Comparison of ENCODE assay signal across 19 cellular contexts in the genomic region with DNA sequence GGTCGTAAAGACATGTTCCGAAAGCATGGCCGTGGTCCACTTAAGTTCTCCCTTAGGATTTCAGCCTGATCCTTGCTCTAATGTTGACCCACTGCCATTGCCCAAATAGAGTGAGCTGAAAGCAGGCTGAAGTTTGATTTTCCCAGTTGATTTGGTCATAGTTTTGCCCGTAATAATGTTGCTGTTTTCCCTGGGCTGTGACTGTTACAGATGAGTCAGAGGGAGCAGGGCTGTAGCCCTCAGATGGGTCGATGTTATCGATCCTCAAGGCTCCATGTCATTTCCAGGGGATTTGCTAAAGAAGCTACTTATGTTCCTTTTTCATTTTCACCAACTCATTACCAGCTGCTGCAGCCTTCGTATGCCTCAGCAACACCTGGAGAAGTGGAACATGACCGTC.
"Had no signal": no experiment of that assay in that cellular context is flagged by ENCODE, and none has a peak within 500 bp of the region (broad histone marks: within the 10 kb centered on the region; RNA-seq: fewer than 3 reads in every experiment).

No MANE protein-coding gene starts in this region.

- H3K27ac ChIP-seq: colonic mucosa, gastrocnemius medialis, left lung, ovary, suprapubic skin, upper lobe of left lung, WERI-Rb-1 had no signal

- ATAC-seq: activated CD4-positive, alpha-beta T cell treated with anti-CD3 and anti-CD28 coated beads for 36 hours; activated T-cell treated with anti-CD3 and anti-CD28 coated beads, Interleukin-2, amount 50 U/mL, for 72 hours; gastrocnemius medialis; heart right ventricle; left lung had no signal

- DNase-seq: activated CD4-positive, alpha-beta memory T cell treated with anti-CD3 and anti-CD28 coated beads, Interleukin-2, amount 10 ng/mL, durations not matched to agents 7 days and 5 days; activated CD4-positive, alpha-beta T cell treated with anti-CD3 and anti-CD28 coated beads for 36 hours; activated CD8-positive, alpha-beta memory T cell treated with anti-CD3 and anti-CD28 coated beads, Interleukin-2, amount 50 U/mL, for 4 hours; activated naive CD4-positive, alpha-beta T cell; activated T-cell treated with anti-CD3 and anti-CD28 coated beads, Interleukin-2, amount 50 U/mL, for 72 hours; aorta; colonic mucosa; gastrocnemius medialis; heart right ventricle; left lung; mesenchymal stem cell; ovary; stimulated activated CD4-positive, alpha-beta T cell treated with anti-CD3 and anti-CD28 coated beads, Interleukin-2, amount 100 ng/mL, for 48 hours; stimulated activated naive CD4-positive, alpha-beta T cell treated with Interleukin-2 at 50 U/mL for 16 hours; T1000; upper lobe of left lung; WERI-Rb-1 had no signal

- FAIRE-seq: keratinocyte had no signal

- H3K27ac Mint-ChIP-seq: activated CD4-positive, alpha-beta memory T cell treated with anti-CD3 and anti-CD28 coated beads, Interleukin-2, amount 10 ng/mL, durations not matched to agents 7 days and 5 days; activated CD4-positive, alpha-beta T cell treated with anti-CD3 and anti-CD28 coated beads for 36 hours; activated T-cell treated with anti-CD3 and anti-CD28 coated beads, Interleukin-2, amount 50 U/mL, for 72 hours had no signal

- H3K4me3 Mint-ChIP-seq: activated CD4-positive, alpha-beta memory T cell treated with anti-CD3 and anti-CD28 coated beads, Interleukin-2, amount 10 ng/mL, durations not matched to agents 7 days and 5 days; activated CD4-positive, alpha-beta T cell treated with anti-CD3 and anti-CD28 coated beads for 36 hours; activated T-cell treated with anti-CD3 and anti-CD28 coated beads, Interleukin-2, amount 50 U/mL, for 72 hours had no signal

- H3K27me3 Mint-ChIP-seq: activated CD4-positive, alpha-beta memory T cell treated with anti-CD3 and anti-CD28 coated beads, Interleukin-2, amount 10 ng/mL, durations not matched to agents 7 days and 5 days had no signal

- H3K4me1 Mint-ChIP-seq: activated CD4-positive, alpha-beta memory T cell treated with anti-CD3 and anti-CD28 coated beads, Interleukin-2, amount 10 ng/mL, durations not matched to agents 7 days and 5 days; activated CD4-positive, alpha-beta T cell treated with anti-CD3 and anti-CD28 coated beads for 36 hours had no signal

- H3K4me1 ChIP-seq: colonic mucosa, left lung, upper lobe of left lung had no signal

- H3K36me3 ChIP-seq: colonic mucosa, gastrocnemius medialis, heart right ventricle, left lung, ovary, suprapubic skin, upper lobe of left lung, WERI-Rb-1 had no signal

- H3K9me3 ChIP-seq: colonic mucosa, gastrocnemius medialis, ovary, suprapubic skin, upper lobe of left lung had no signal

- H3K4me3 ChIP-seq: colonic mucosa, gastrocnemius medialis, heart right ventricle, left lung, ovary, suprapubic skin, upper lobe of left lung had no signal

- H3K27me3 ChIP-seq: colonic mucosa, gastrocnemius medialis, heart right ventricle, left lung, ovary, suprapubic skin, upper lobe of left lung had no signal
